ENCODE assay signal across 8 cellular contexts in genomic region chr3:39164414-39164813, GRCh38. TPM values are rescaled to one million over a fixed set of nuclear protein-coding genes. Genes with fewer than 3 reads are reported as not detected.
"Had no signal": no experiment of that assay in that cellular context is flagged by ENCODE, and none has a peak within 500 bp of the region (broad histone marks: within the 10 kb centered on the region; RNA-seq: fewer than 3 reads in every experiment).

No MANE protein-coding gene starts in this region.

- DNase-seq: H9, HFFc6, IMR-90 had no signal

- H3K9me3 Mint-ChIP-seq: GM23338, HFFc6 had no signal

- ATAC-seq: GM23338, HCT116, K562 had no signal

- H3K4me3 Mint-ChIP-seq: GM23338, H9, HFFc6 had no signal

- H3K27ac Mint-ChIP-seq: GM23338, H9 had no signal

- H3K27ac ChIP-seq: HL-60 had no signal

- H3K4me2 ChIP-seq: GM23338 had no signal

- H3K4me3 ChIP-seq: GM23338, K562 had no signal

RNA-seq across cellular contexts. Expression of gene XIRP1, which starts 28.0 kb away (rescaled TPM):
- polyA plus RNA-seq: GM23338, H1 had no signal
